Comparison of ENCODE assay signal across 31 cellular contexts in genomic region chr2:171788316-171788993, GRCh38.
DNase-seq lines count a peak whose midpoint lies in the region; ATAC-seq and TF ChIP-seq lines count a peak whose summit lies in the region.
"Had no signal": no experiment of that assay in that cellular context is flagged by ENCODE, and none has a peak within 500 bp of the region (broad histone marks: within the 10 kb centered on the region; RNA-seq: fewer than 3 reads in every experiment).

No MANE protein-coding gene starts in this region.

- 80 to 85% (median 84%) methylated on average over 7 of the region's 7 CpGs for WGBS in adrenal gland, 4 donors

- H3K27ac Mint-ChIP-seq in glutamatergic neuron (ENCODE audit: unreplicated experiment): peak overlapping the region; percentile 43
- no peak overlapping the region for H3K27ac Mint-ChIP-seq in Calu3 (ENCODE audit: unreplicated experiment)
- H3K27ac Mint-ChIP-seq: activated naive CD8-positive, alpha-beta T cell treated with anti-CD3 and anti-CD28 coated beads, Interleukin-2, amount 10 ng/mL, durations not matched to agents 7 days and 5 days; type B pancreatic cell had no signal

- H3K27me3 Mint-ChIP-seq in glutamatergic neuron (ENCODE audit: unreplicated experiment) (no peaks in the 10 kb centered on the region), Calu3 (ENCODE audit: unreplicated experiment) (no peaks in the 10 kb centered on the region)
- H3K27me3 Mint-ChIP-seq: activated naive CD8-positive, alpha-beta T cell treated with anti-CD3 and anti-CD28 coated beads, Interleukin-2, amount 10 ng/mL, durations not matched to agents 7 days and 5 days; type B pancreatic cell had no signal

- peaks cover 6% of the 10 kb centered on the region for H3K4me1 Mint-ChIP-seq in glutamatergic neuron (ENCODE audit: low read depth, unreplicated experiment)
- H3K4me1 Mint-ChIP-seq in Calu3 (ENCODE audit: low read depth, unreplicated experiment): no peaks in the 10 kb centered on the region
- H3K4me1 Mint-ChIP-seq: activated naive CD8-positive, alpha-beta T cell treated with anti-CD3 and anti-CD28 coated beads, Interleukin-2, amount 10 ng/mL, durations not matched to agents 7 days and 5 days had no signal

- TF ChIP-seq CTCF in glutamatergic neuron (IDR thresholded peaks at IDR 0.05; ENCODE audit: partially characterized antibody, unreplicated experiment) (no peak), adrenal gland (IDR thresholded peaks at IDR 0.05) (no peak), Calu3 (IDR thresholded peaks at IDR 0.05; ENCODE audit: unreplicated experiment) (no peak)

- H3K4me3 Mint-ChIP-seq in glutamatergic neuron (ENCODE audit: unreplicated experiment): no peak overlapping the region
- H3K4me3 Mint-ChIP-seq in Calu3 (ENCODE audit: low read depth, unreplicated experiment): no peak overlapping the region
- H3K4me3 Mint-ChIP-seq: activated naive CD8-positive, alpha-beta T cell treated with anti-CD3 and anti-CD28 coated beads, Interleukin-2, amount 10 ng/mL, durations not matched to agents 7 days and 5 days; type B pancreatic cell had no signal

- DNase-seq in CD1c-positive myeloid dendritic cell (ENCODE audit: extremely low spot score): peak; percentile 29
- DNase-seq in ELF-1 (ENCODE audit: low read depth, low spot score): peak; percentile 50
- DNase-seq in NCI-H2196 (lab: John Stamatoyannopoulos, UW; ENCODE audit: unreplicated experiment): peak; percentile 41
- no peak for DNase-seq in glutamatergic neuron
- DNase-seq in adrenal gland: no peak
- no peak for DNase-seq in Calu3
- no peak for DNase-seq in Right ventricle myocardium superior
- DNase-seq: activated CD4-positive, alpha-beta T cell treated with anti-CD3 and anti-CD28 coated beads, Interleukin-2, amount 50 U/mL, for 4 hours; activated CD8-positive, alpha-beta memory T cell treated with anti-CD3 and anti-CD28 coated beads, Interleukin-2, amount 50 U/mL, for 48 hours; activated effector memory CD4-positive, alpha-beta T cell treated with Interleukin-2 at 50 U/mL for 16 hours; activated naive CD8-positive, alpha-beta T cell treated with anti-CD3 and anti-CD28 coated beads, Interleukin-2, amount 10 ng/mL, durations not matched to agents 7 days and 5 days; cortex of kidney; GOT3; hypothalamus; KG1; left lung; mesenchymal stem cell; NCI-H1436; NK-92 treated with Interleukin-12 subunit alpha and Interleukin-12 subunit beta, amount 100 ng/mL, for 24 hours; PC-3; posterior cingulate gyrus; right cardiac atrium; SHP77 treated with DMSO at 0.1 percent for 48 hours; stimulated activated CD4-positive, alpha-beta T cell treated with anti-CD3 and anti-CD28 coated beads, Interleukin-2, amount 100 ng/mL, for 48 hours; substantia nigra; SW 1271; T-helper 9 cell; WERI-Rb-1 had no signal

- H3K27ac ChIP-seq in adrenal gland: no peak overlapping the region
- H3K27ac ChIP-seq: BLaER1 treated with 17β-estradiol and CSF1 and Interleukin-3, amounts not matched to agents 10 nM and 100 nM; left lung; WERI-Rb-1 had no signal

- ATAC-seq in Right ventricle myocardium superior (ENCODE audit: poor library complexity): no peak
- ATAC-seq: GM12878, left lung, PC-3 had no signal

- peaks cover 0 to 54% of the 10 kb centered on the region in 2 donors for H3K36me3 ChIP-seq in adrenal gland (replicated peaks in 1 of 2)

- intact Hi-C loops in adrenal gland (cut with DNase I) (no loop called here), Calu3 (cut with micrococcal nuclease; ENCODE audit: unreplicated experiment) (no loop called here), Right ventricle myocardium superior (cut with DNase I) (no loop called here)

- CTCF ChIA-PET in Calu3 (lab: Charles Lee): no interaction called here

- no peaks in the 10 kb centered on the region for H3K9me3 Mint-ChIP-seq in glutamatergic neuron (ENCODE audit: unreplicated experiment)
- no peaks in the 10 kb centered on the region for H3K9me3 Mint-ChIP-seq in Calu3 (ENCODE audit: low read depth, unreplicated experiment)
- H3K9me3 Mint-ChIP-seq: activated naive CD8-positive, alpha-beta T cell treated with anti-CD3 and anti-CD28 coated beads, Interleukin-2, amount 10 ng/mL, durations not matched to agents 7 days and 5 days; type B pancreatic cell had no signal

- H3K4me3 ChIP-seq in adrenal gland: no peak overlapping the region
- H3K4me3 ChIP-seq: BLaER1 treated with 17β-estradiol and CSF1 and Interleukin-3, amounts not matched to agents 10 nM and 100 nM; GM12878; left lung had no signal

- no TSS peak for BruUV-seq in Calu3 (replicated peaks; lab: Mats Ljungman, UMichigan)

- H3K4me1 ChIP-seq in adrenal gland (replicated peaks in 1 of 2): no peaks in the 10 kb centered on the region
- H3K4me1 ChIP-seq: left lung had no signal

- no peak for TF ChIP-seq POLR2A in adrenal gland (IDR thresholded peaks at IDR 0.05)

- H3K36me3 Mint-ChIP-seq in glutamatergic neuron (ENCODE audit: unreplicated experiment) (peaks cover 7% of the 10 kb centered on the region), Calu3 (ENCODE audit: insufficient read depth, unreplicated experiment) (no peaks in the 10 kb centered on the region)

- H3K27me3 ChIP-seq in adrenal gland: no peaks in the 10 kb centered on the region
- H3K27me3 ChIP-seq: BLaER1 treated with 17β-estradiol and CSF1 and Interleukin-3, amounts not matched to agents 10 nM and 100 nM; left lung had no signal

- H3K9me3 ChIP-seq in adrenal gland (replicated peaks in 1 of 3): no peaks in the 10 kb centered on the region
- H3K9me3 ChIP-seq: left lung had no signal

Comparison
In these comparisons a context has a peak if more than half of its experiments do, and no peak if none do; other contexts are left out.
1. DNase-seq: peak in CD1c-positive myeloid dendritic cell (single experiment), ELF-1 (single experiment) and NCI-H2196 (single experiment); none in glutamatergic neuron (single experiment), adrenal gland (0 of 7), Calu3 (single experiment) and Right ventricle myocardium superior (single experiment).